In the genomic region with DNA sequence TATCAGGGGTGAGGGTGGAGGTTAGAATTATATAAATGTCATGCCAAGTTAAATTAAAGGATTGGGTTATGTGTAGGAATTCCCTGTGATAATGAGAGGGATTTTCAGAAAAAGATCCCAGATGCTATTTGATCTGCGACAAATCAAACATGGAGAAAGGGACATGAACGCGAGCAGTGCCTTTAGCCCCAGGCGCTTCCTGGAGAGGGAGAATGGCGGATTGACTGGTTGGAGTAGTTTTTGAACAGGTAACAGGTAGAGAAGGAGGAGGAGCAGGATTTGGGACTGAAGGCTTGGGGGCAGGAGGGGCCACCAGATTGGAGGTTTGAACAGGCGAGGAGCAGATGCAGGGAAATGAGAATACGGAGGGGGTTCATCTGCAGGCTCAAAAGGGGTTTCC, we compare ENCODE assay signal across 16 cellular contexts.
DNase-seq lines count a peak whose midpoint lies in the region; ATAC-seq and TF ChIP-seq lines count a peak whose summit lies in the region.
"Had no signal": no experiment of that assay in that cellular context is flagged by ENCODE, and none has a peak within 500 bp of the region (broad histone marks: within the 10 kb centered on the region; RNA-seq: fewer than 3 reads in every experiment).

No MANE protein-coding gene starts in this region.

- H3K27ac ChIP-seq in endodermal cell (ENCODE audit: low read depth, low read length): no peak overlapping the region
- H3K27ac ChIP-seq in sigmoid colon: peak overlapping the region in 3 of 4 donors; percentile 67 to 75 (median 73)
- H3K27ac ChIP-seq: BLaER1 had no signal

- no peak for DNase-seq in Caco-2
- no peak for DNase-seq in T-helper 17 cell
- no peak for DNase-seq in endodermal cell
- no peak for DNase-seq in sigmoid colon
- DNase-seq in NCI-H526 (lab: John Stamatoyannopoulos, UW): no peak
- DNase-seq: 8988T; CD4-positive, alpha-beta memory T cell; DMS 273 treated with DMSO at 0.1 percent for 48 hours; DMS53; DND-41; EL; HCEC 1CT had no signal

- intact Hi-C loops in Caco-2 (cut with micrococcal nuclease; ENCODE audit: unreplicated experiment): no loop called here
- intact Hi-C loops in sigmoid colon (cut with DNase I): no loop called here

- H3K4me1 Mint-ChIP-seq in Caco-2 (ENCODE audit: low read depth, unreplicated experiment) (peaks cover 23% of the 10 kb centered on the region), T-helper 17 cell (peaks cover 8% of the 10 kb centered on the region), endodermal cell (no peaks in the 10 kb centered on the region)
- H3K4me1 Mint-ChIP-seq: CD14-positive monocyte had no signal

- peaks cover 18% of the 10 kb centered on the region; the same call in 1 of the 2 replicates for H3K4me1 ChIP-seq in Caco-2
- H3K4me1 ChIP-seq in endodermal cell (ENCODE audit: control insufficient read depth, insufficient read depth, low read length): no peaks in the 10 kb centered on the region
- H3K4me1 ChIP-seq in sigmoid colon: peaks cover 0 to 8% (median 1%) of the 10 kb centered on the region in 4 donors
- H3K4me1 ChIP-seq: BLaER1 had no signal

- H3K9me3 Mint-ChIP-seq in Caco-2 (ENCODE audit: unreplicated experiment): peaks cover 37% of the 10 kb centered on the region
- peaks cover 46% of the 10 kb centered on the region for H3K9me3 Mint-ChIP-seq in endodermal cell

- no peak for TF ChIP-seq EP300 in sigmoid colon (IDR thresholded peaks at IDR 0.05)

- no peaks in the 10 kb centered on the region for H3K36me3 ChIP-seq in Caco-2 (ENCODE audit: control insufficient read depth, insufficient read depth, low read length)
- H3K36me3 ChIP-seq in endodermal cell (ENCODE audit: control insufficient read depth, insufficient read depth, low read length): peaks cover 68% of the 10 kb centered on the region
- peaks cover 0 to 4% (median 2%) of the 10 kb centered on the region in 4 donors for H3K36me3 ChIP-seq in sigmoid colon

- H3K27me3 Mint-ChIP-seq in Caco-2 (ENCODE audit: insufficient read depth, unreplicated experiment) (no peaks in the 10 kb centered on the region), T-helper 17 cell (no peaks in the 10 kb centered on the region), endodermal cell (ENCODE audit: insufficient read depth) (no peaks in the 10 kb centered on the region)
- H3K27me3 Mint-ChIP-seq: CD4-positive, alpha-beta memory T cell had no signal

- H3K4me3 Mint-ChIP-seq in Caco-2 (ENCODE audit: unreplicated experiment) (no peak overlapping the region), T-helper 17 cell (no peak overlapping the region), endodermal cell (no peak overlapping the region)
- H3K4me3 Mint-ChIP-seq: CD14-positive monocyte; CD4-positive, alpha-beta memory T cell had no signal

- H3K27ac Mint-ChIP-seq in Caco-2 (ENCODE audit: unreplicated experiment) (peak overlapping the region; percentile 60), T-helper 17 cell (peak overlapping the region; percentile 10), endodermal cell (no peak overlapping the region)
- H3K27ac Mint-ChIP-seq: CD14-positive monocyte had no signal

- H3K9me3 ChIP-seq in Caco-2 (peaks cover 51% of the 10 kb centered on the region), T-helper 17 cell (ENCODE audit: control insufficient read depth, low read length, poor library complexity, severe bottlenecking) (no peaks in the 10 kb centered on the region), endodermal cell (ENCODE audit: control insufficient read depth, low read length) (peaks cover 51% of the 10 kb centered on the region), sigmoid colon (no peaks in the 10 kb centered on the region)

- WGBS in endodermal cell (ENCODE audit: insufficient coverage in 1 of 2, insufficient read length in 1 of 2), 2 experiments: 91 to 96% methylated on average over 3 to 7 of the region's 7 CpGs
- 85 to 98% methylated on average over 7 of the region's 7 CpGs for whole genome bisulfite sequencing in sigmoid colon, 2 donors

- no peak for TF ChIP-seq POLR2A in sigmoid colon (IDR thresholded peaks at IDR 0.05)

- no peak overlapping the region for H3K4me3 ChIP-seq in Caco-2 (ENCODE audit: low read depth, low read length)
- H3K4me3 ChIP-seq in endodermal cell (ENCODE audit: low read length): peak overlapping the region; percentile 53
- no peak overlapping the region for H3K4me3 ChIP-seq in sigmoid colon
- H3K4me3 ChIP-seq: BLaER1 had no signal

- TF ChIP-seq CTCF in Caco-2 (IDR thresholded peaks at IDR 0.05; ENCODE audit: insufficient read depth in 1 of 2, low read depth in 1 of 2, low read length in 1 of 2, severe bottlenecking in 1 of 2, unreplicated experiment in 1 of 2) (no peak), endodermal cell (conservative IDR thresholded peaks at IDR 0.05) (no peak), sigmoid colon (IDR thresholded peaks at IDR 0.05) (no peak)

- no peak overlapping the region for H3K9ac ChIP-seq in endodermal cell (ENCODE audit: extremely low read depth, low read length, poor library complexity, severe bottlenecking)
- H3K9ac ChIP-seq: BLaER1 had no signal

- BruUV-seq in Caco-2 (replicated peaks; lab: Mats Ljungman, UMichigan): no TSS peak

- ATAC-seq in T-helper 17 cell (no peak), GM19324 (IDR thresholded peaks at IDR 0.05; ENCODE audit: low FRiP score, unreplicated experiment) (no peak)
- ATAC-seq in activated CD4-positive, CD25-positive, alpha-beta regulatory T cell treated with anti-CD3 and anti-CD28 coated beads, Interleukin-2, amount 50 U/mL, for 24 hours: no peak

- H3K27me3 ChIP-seq in Caco-2 (replicated peaks; ENCODE audit: control insufficient read depth, insufficient read depth, low read length): no peaks in the 10 kb centered on the region
- no peaks in the 10 kb centered on the region for H3K27me3 ChIP-seq in endodermal cell (ENCODE audit: control insufficient read depth, insufficient read depth, low read length, poor library complexity, severe bottlenecking)
- H3K27me3 ChIP-seq in sigmoid colon: no peaks in the 10 kb centered on the region
- H3K27me3 ChIP-seq: BLaER1 had no signal

- POLR2A ChIA-PET in Caco-2 (lab: Charles Lee): no interaction called here

- CTCF ChIA-PET in Caco-2 (lab: Charles Lee): interaction anchor here (0.5 kb wide), 1 partner anchor 57 kb away, joined by 3 read pairs; no protein-coding TSS in a partner anchor

- H3K36me3 Mint-ChIP-seq in Caco-2 (ENCODE audit: insufficient read depth, unreplicated experiment) (peaks cover 41% of the 10 kb centered on the region), T-helper 17 cell (ENCODE audit: low read depth) (peaks cover 15% of the 10 kb centered on the region), endodermal cell (ENCODE audit: low read depth) (peaks cover 74% of the 10 kb centered on the region)
- H3K36me3 Mint-ChIP-seq: CD14-positive monocyte had no signal
